ENCODE assay signal across 8 cellular contexts in genomic region chr15:75203017-75203907, GRCh38. TPM values are rescaled to one million over a fixed set of nuclear protein-coding genes. Genes with fewer than 3 reads are reported as not detected.
DNase-seq lines count a peak whose midpoint lies in the region; ATAC-seq lines count a peak whose summit lies in the region.

No MANE protein-coding gene starts in this region.

- peak overlapping the region; percentile 67 for H3K4me3 ChIP-seq in iPS-18c (ENCODE audit: insufficient read depth, low read depth, low read length)

- intact Hi-C loops in activated T-helper 1 cell treated with anti-CD3 and anti-CD28 coated beads, Interleukin-12 subunit alpha, Interleukin-12 subunit beta, Interleukin-2, Interleukin-4 antibody, amounts not matched to agents 30 ng/mL and 10 ng/mL and 1 ng/mL, durations not matched to agents 14 hours and 24 hours and 36 hours (cut with micrococcal nuclease): loop anchor here (5.0 kb wide), 2 partner anchors 249 to 434 kb away; partner anchors contain the start of gene SIN3A

- peak; percentile 56 for DNase-seq in NCI-H82 (lab: John Stamatoyannopoulos, UW)
- no peak for DNase-seq in NCI-H82 treated with DMSO at 0.1 percent for 48 hours (lab: John Stamatoyannopoulos, UW; ENCODE audit: unreplicated experiment)
- DNase-seq in activated T-helper 1 cell treated with anti-CD3 and anti-CD28 coated beads, Interleukin-12 subunit alpha, Interleukin-12 subunit beta, Interleukin-2, Interleukin-4 antibody, amounts not matched to agents 30 ng/mL and 10 ng/mL and 1 ng/mL, durations not matched to agents 14 hours and 24 hours and 36 hours (ENCODE audit: low spot score): no peak
- no peak for DNase-seq in stimulated activated naive CD8-positive, alpha-beta T cell treated with anti-CD3 and anti-CD28 coated beads, Interleukin-15, amount 100 ng/mL, for 72 hours
- DNase-seq in T-helper 9 cell: no peak
- no peak for DNase-seq in central memory CD4-positive, alpha-beta T cell

- H3K36me3 Mint-ChIP-seq in activated T-helper 1 cell treated with anti-CD3 and anti-CD28 coated beads, Interleukin-12 subunit alpha, Interleukin-12 subunit beta, Interleukin-2, Interleukin-4 antibody, amounts not matched to agents 30 ng/mL and 10 ng/mL and 1 ng/mL, durations not matched to agents 14 hours and 24 hours and 36 hours (ENCODE audit: low read depth): peaks cover 15% of the 10 kb centered on the region

- ATAC-seq in stimulated activated naive CD8-positive, alpha-beta T cell treated with anti-CD3 and anti-CD28 coated beads, Interleukin-15, amount 100 ng/mL, for 72 hours: no peak
- ATAC-seq in HG02571 (IDR thresholded peaks at IDR 0.05; ENCODE audit: unreplicated experiment): no peak

- H3K27ac Mint-ChIP-seq in activated T-helper 1 cell treated with anti-CD3 and anti-CD28 coated beads, Interleukin-12 subunit alpha, Interleukin-12 subunit beta, Interleukin-2, Interleukin-4 antibody, amounts not matched to agents 30 ng/mL and 10 ng/mL and 1 ng/mL, durations not matched to agents 14 hours and 24 hours and 36 hours: peak overlapping the region; percentile 81
- H3K27ac Mint-ChIP-seq in stimulated activated naive CD8-positive, alpha-beta T cell treated with anti-CD3 and anti-CD28 coated beads, Interleukin-15, amount 100 ng/mL, for 72 hours: peak overlapping the region; percentile 82 to 99

- H3K4me3 Mint-ChIP-seq in activated T-helper 1 cell treated with anti-CD3 and anti-CD28 coated beads, Interleukin-12 subunit alpha, Interleukin-12 subunit beta, Interleukin-2, Interleukin-4 antibody, amounts not matched to agents 30 ng/mL and 10 ng/mL and 1 ng/mL, durations not matched to agents 14 hours and 24 hours and 36 hours: peak overlapping the region; percentile 92
- peak overlapping the region; percentile 83 to 94 for H3K4me3 Mint-ChIP-seq in stimulated activated naive CD8-positive, alpha-beta T cell treated with anti-CD3 and anti-CD28 coated beads, Interleukin-15, amount 100 ng/mL, for 72 hours

- peaks cover 56% of the 10 kb centered on the region for H3K4me1 Mint-ChIP-seq in activated T-helper 1 cell treated with anti-CD3 and anti-CD28 coated beads, Interleukin-12 subunit alpha, Interleukin-12 subunit beta, Interleukin-2, Interleukin-4 antibody, amounts not matched to agents 30 ng/mL and 10 ng/mL and 1 ng/mL, durations not matched to agents 14 hours and 24 hours and 36 hours (ENCODE audit: low read depth)
- H3K4me1 Mint-ChIP-seq in stimulated activated naive CD8-positive, alpha-beta T cell treated with anti-CD3 and anti-CD28 coated beads, Interleukin-15, amount 100 ng/mL, for 72 hours: peaks cover 74% of the 10 kb centered on the region

- no peaks in the 10 kb centered on the region for H3K9me3 ChIP-seq in iPS-18c (ENCODE audit: control insufficient read depth, insufficient read depth, low read length)

- H3K27me3 Mint-ChIP-seq in activated T-helper 1 cell treated with anti-CD3 and anti-CD28 coated beads, Interleukin-12 subunit alpha, Interleukin-12 subunit beta, Interleukin-2, Interleukin-4 antibody, amounts not matched to agents 30 ng/mL and 10 ng/mL and 1 ng/mL, durations not matched to agents 14 hours and 24 hours and 36 hours (ENCODE audit: insufficient read depth): no peaks in the 10 kb centered on the region
- H3K27me3 Mint-ChIP-seq in stimulated activated naive CD8-positive, alpha-beta T cell treated with anti-CD3 and anti-CD28 coated beads, Interleukin-15, amount 100 ng/mL, for 72 hours: no peaks in the 10 kb centered on the region

- H3K9me3 Mint-ChIP-seq in activated T-helper 1 cell treated with anti-CD3 and anti-CD28 coated beads, Interleukin-12 subunit alpha, Interleukin-12 subunit beta, Interleukin-2, Interleukin-4 antibody, amounts not matched to agents 30 ng/mL and 10 ng/mL and 1 ng/mL, durations not matched to agents 14 hours and 24 hours and 36 hours: no peaks in the 10 kb centered on the region
- no peaks in the 10 kb centered on the region for H3K9me3 Mint-ChIP-seq in stimulated activated naive CD8-positive, alpha-beta T cell treated with anti-CD3 and anti-CD28 coated beads, Interleukin-15, amount 100 ng/mL, for 72 hours

RNA-seq across cellular contexts. Expression of gene C15orf39, which starts 1.6 kb away (rescaled TPM):
- 46.1 and 49.5 TPM in 2 replicates for total RNA-seq in activated T-helper 1 cell treated with anti-CD3 and anti-CD28 coated beads, Interleukin-12 subunit alpha, Interleukin-12 subunit beta, Interleukin-2, Interleukin-4 antibody, amounts not matched to agents 30 ng/mL and 10 ng/mL and 1 ng/mL, durations not matched to agents 14 hours and 24 hours and 36 hours

RNA-seq across cellular contexts. Expression of gene GOLGA6C, which starts 54.9 kb away (rescaled TPM):
- total RNA-seq in activated T-helper 1 cell treated with anti-CD3 and anti-CD28 coated beads, Interleukin-12 subunit alpha, Interleukin-12 subunit beta, Interleukin-2, Interleukin-4 antibody, amounts not matched to agents 30 ng/mL and 10 ng/mL and 1 ng/mL, durations not matched to agents 14 hours and 24 hours and 36 hours: not detected in 2 replicates
